Comparison of ENCODE assay signal across 21 cellular contexts in the genomic region with DNA sequence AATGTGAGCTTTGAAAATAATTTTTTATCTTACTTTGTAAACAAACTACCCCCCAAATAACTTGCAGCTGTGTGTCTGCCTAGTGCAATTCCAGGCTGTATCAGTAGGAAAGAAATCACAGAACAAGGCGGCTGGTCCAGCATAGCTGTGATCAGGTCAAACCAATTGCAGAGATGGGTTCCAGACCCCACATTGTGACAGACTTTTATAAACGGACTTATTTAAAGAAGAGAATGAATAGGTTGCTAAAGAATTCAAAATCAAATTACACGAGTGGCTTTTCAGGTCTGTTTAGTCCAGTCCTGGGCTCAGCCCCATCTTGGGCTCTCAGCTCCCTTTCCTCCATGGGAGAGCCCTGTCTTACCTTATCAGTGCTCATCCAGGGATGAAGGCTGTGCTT. TPM values are rescaled to one million over a fixed set of nuclear protein-coding genes. Genes with fewer than 3 reads are reported as not detected.
"Had no signal": no experiment of that assay in that cellular context is flagged by ENCODE, and none has a peak within 500 bp of the region (broad histone marks: within the 10 kb centered on the region; RNA-seq: fewer than 3 reads in every experiment).

No MANE protein-coding gene starts in this region.

- H3K9me3 ChIP-seq: breast epithelium had no signal

- H3K4me3 ChIP-seq: breast epithelium, MG63 had no signal

- H3K27ac ChIP-seq: breast epithelium had no signal

- H3K4me1 ChIP-seq: breast epithelium had no signal

- DNase-seq: activated CD4-positive, alpha-beta T cell treated with anti-CD3 and anti-CD28 coated beads for 48 hours; activated CD4-positive, alpha-beta T cell treated with anti-CD3 and anti-CD28 coated beads, Interleukin-2, amount 50 U/mL, for 4 hours; activated CD4-positive, CD25-positive, alpha-beta regulatory T cell treated with anti-CD3 and anti-CD28 coated beads, Interleukin-2, amount 50 U/mL, for 72 hours; activated CD8-positive, alpha-beta memory T cell treated with anti-CD3 and anti-CD28 coated beads, Interleukin-2, amount 50 U/mL, for 48 hours; activated CD8-positive, alpha-beta T cell treated with anti-CD3 and anti-CD28 coated beads, Interleukin-2, amount 10 ng/mL, durations not matched to agents 7 days and 5 days; activated T-cell treated with anti-CD3 and anti-CD28 coated beads, Interleukin-2, amount 50 U/mL, for 1 hour; aorta; caudate nucleus; MG63; MV-4-11; NCI-H1092 treated with DMSO at 0.1 percent for 48 hours; NCI-H1417 treated with DMSO at 0.1 percent for 48 hours; NCI-H1694 treated with DMSO at 0.1 percent for 48 hours; NCI-H2029 treated with DMSO at 0.1 percent for 48 hours; NCI-H345; NCI-H524; NCI-H748 treated with DMSO at 0.1 percent for 48 hours; T-helper 17 cell; T-helper 9 cell had no signal

- H3K27me3 ChIP-seq: breast epithelium, MG63 had no signal

- ATAC-seq: activated CD8-positive, alpha-beta T cell treated with anti-CD3 and anti-CD28 coated beads, Interleukin-2, amount 10 ng/mL, durations not matched to agents 7 days and 5 days; T-helper 17 cell; WTC11 had no signal

- H3K36me3 ChIP-seq: breast epithelium, MG63 had no signal

RNA-seq across cellular contexts. Expression of gene BMP10, which starts 11.1 kb away (rescaled TPM):
- polyA plus RNA-seq: aorta had no signal
